Comparison of ENCODE assay signal across 17 cellular contexts in genomic region chr9:98590115-98590514, GRCh38.
DNase-seq lines count a peak whose midpoint lies in the region; ATAC-seq and TF ChIP-seq lines count a peak whose summit lies in the region.
"Had no signal": no experiment of that assay in that cellular context is flagged by ENCODE, and none has a peak within 500 bp of the region (broad histone marks: within the 10 kb centered on the region; RNA-seq: fewer than 3 reads in every experiment).

No MANE protein-coding gene starts in this region.

- H3K9me2 ChIP-seq in hepatocyte (replicated peaks; ENCODE audit: insufficient read depth): no peaks in the 10 kb centered on the region

- no peak overlapping the region for H3K4me2 ChIP-seq in hepatocyte

- H3K9me3 ChIP-seq in hepatocyte (ENCODE audit: low read depth) (no peaks in the 10 kb centered on the region), tibial nerve (no peaks in the 10 kb centered on the region)
- H3K9me3 ChIP-seq: HAP-1 had no signal

- no peak for TF ChIP-seq CTCF in hepatocyte (IDR thresholded peaks at IDR 0.05; ENCODE audit: poor library complexity)
- TF ChIP-seq CTCF in tibial nerve (IDR thresholded peaks at IDR 0.05): no peak

- no peaks in the 10 kb centered on the region for H3K36me3 ChIP-seq in hepatocyte (replicated peaks; ENCODE audit: insufficient read depth, low read depth)
- H3K36me3 ChIP-seq in tibial nerve: no peaks in the 10 kb centered on the region
- H3K36me3 ChIP-seq: HAP-1 had no signal

- no peak for TF ChIP-seq POLR2A in tibial nerve (IDR thresholded peaks at IDR 0.05)

- H3K79me2 ChIP-seq in hepatocyte: no peaks in the 10 kb centered on the region

- DNase-seq in G401 (ENCODE audit: low spot score) (peak; percentile 64), NCI-H446 treated with DMSO at 0.1 percent for 48 hours (lab: John Stamatoyannopoulos, UW) (peak; percentile 11), NCI-H69 (lab: John Stamatoyannopoulos, UW) (peak; percentile 75), cerebellar cortex (ENCODE audit: low spot score) (peak; percentile 55), hepatocyte (ENCODE audit: low spot score) (no peak), posterior vena cava (ENCODE audit: low spot score) (no peak), tibial nerve (ENCODE audit: low spot score in 2 of 2) (no peak)
- DNase-seq: Calu3; CD4-positive, alpha-beta memory T cell; COR-L47; DMS79; EL; GF-D8; GOT3; HFFc6 had no signal

- intact Hi-C loops in posterior vena cava (cut with DNase I): no loop called here

- WGBS in hepatocyte (ENCODE audit: low lambda C conversion rate, missing lambda C conversion rate): 74% methylated on average over 3 of the region's 3 CpGs
- WGBS in tibial nerve, 2 donors: 73 to 78% methylated on average over 3 of the region's 3 CpGs

- no peak overlapping the region for H3K4me3 ChIP-seq in hepatocyte
- H3K4me3 ChIP-seq in tibial nerve: no peak overlapping the region
- H3K4me3 ChIP-seq: HAP-1 had no signal

- no peak for TF ChIP-seq EP300 in tibial nerve (IDR thresholded peaks at IDR 0.05)

- no peak overlapping the region for H3K27ac ChIP-seq in hepatocyte
- no peak overlapping the region for H3K27ac ChIP-seq in tibial nerve

- H3K27me3 ChIP-seq in hepatocyte: peaks cover 3% of the 10 kb centered on the region
- peaks cover 0 to 5% of the 10 kb centered on the region in 2 donors for H3K27me3 ChIP-seq in tibial nerve

- no peaks in the 10 kb centered on the region for H4K20me1 ChIP-seq in hepatocyte (ENCODE audit: insufficient read depth, poor library complexity, severe bottlenecking)

- no peak for ATAC-seq in HG02938 (IDR thresholded peaks at IDR 0.05; ENCODE audit: unreplicated experiment)

- in situ Hi-C loops in G401 (cut with HindIII; ENCODE audit: low sequenced_read_pairs): no loop called here

- no peak overlapping the region for H2AFZ ChIP-seq in hepatocyte

- H3K4me1 ChIP-seq in hepatocyte (ENCODE audit: insufficient read depth): peaks cover 5% of the 10 kb centered on the region
- no peaks in the 10 kb centered on the region for H3K4me1 ChIP-seq in tibial nerve
- H3K4me1 ChIP-seq: HAP-1 had no signal

Comparison
In these comparisons a context has a peak if more than half of its experiments do, and no peak if none do; other contexts are left out.
1. DNase-seq: peak in G401 (single experiment), NCI-H446 treated with DMSO at 0.1 percent for 48 hours (single experiment), NCI-H69 (single experiment) and cerebellar cortex (single experiment); none in hepatocyte (single experiment), posterior vena cava (single experiment) and tibial nerve (0 of 2).